ENCODE assay signal across 9 cellular contexts in genomic region chr6:127366281-127367022, GRCh38. TPM values are rescaled to one million over a fixed set of nuclear protein-coding genes. Genes with fewer than 3 reads are reported as not detected.
A peak's percentile ranks its signal among the peaks of the same experiment; 100 is the strongest.
DNase-seq lines count a peak whose midpoint lies in the region; ATAC-seq, FAIRE-seq and TF ChIP-seq lines count a peak whose summit lies in the region.
"Had no signal": no experiment of that assay in that cellular context is flagged by ENCODE, and none has a peak within 500 bp of the region (broad histone marks: within the 10 kb centered on the region; RNA-seq: fewer than 3 reads in every experiment).

No MANE protein-coding gene starts in this region.

- TF ChIP-seq POLR2A in testis (IDR thresholded peaks at IDR 0.05) = no peak

- H3K36me3 ChIP-seq in testis (ENCODE audit: low read depth, missing control alignments) = no peaks in the 10 kb centered on the region

- no peaks in the 10 kb centered on the region for H3K9me3 ChIP-seq in testis

- H3K9me3 Mint-ChIP-seq in osteocyte (ENCODE audit: unreplicated experiment) = peaks cover 29% of the 10 kb centered on the region

- WGBS in testis, 2 donors = 44 to 50% methylated on average over 5 of the region's 5 CpGs

- intact Hi-C loops in testis (cut with DNase I; ENCODE audit: low total_unique reads) = no loop called here

- TF ChIP-seq CTCF in epithelial cell of proximal tubule (conservative IDR thresholded peaks at IDR 0.05; ENCODE audit: low read depth, low read length) (no peak), osteocyte (IDR thresholded peaks at IDR 0.05) (no peak), D721Med (IDR thresholded peaks at IDR 0.05; ENCODE audit: insufficient read depth, missing control alignments) (no peak), testis (IDR thresholded peaks at IDR 0.05) (no peak)

- peak overlapping the region; percentile 27 for H3K4me3 Mint-ChIP-seq in osteocyte (ENCODE audit: unreplicated experiment)

- no peak for ATAC-seq in GM18873 (IDR thresholded peaks at IDR 0.05; ENCODE audit: low FRiP score, unreplicated experiment)
- no peak for ATAC-seq in HG03097 (IDR thresholded peaks at IDR 0.05; ENCODE audit: low FRiP score, unreplicated experiment)

- H3K27ac Mint-ChIP-seq in osteocyte (ENCODE audit: unreplicated experiment) = peak overlapping the region; percentile 94

- DNase-seq in ELF-1 (ENCODE audit: low read depth, low spot score) = peak; percentile 16
- peak; percentile 48 for DNase-seq in NCI-H146 (lab: John Stamatoyannopoulos, UW)
- DNase-seq in epithelial cell of proximal tubule (ENCODE audit: low read depth) = peak; percentile 97
- no peak for DNase-seq in osteocyte (ENCODE audit: extremely low spot score, unreplicated experiment)
- DNase-seq in D721Med (ENCODE audit: insufficient read length, low spot score) = no peak
- DNase-seq in testis = no peak
- DNase-seq: kidney had no signal

- peaks cover 8% of the 10 kb centered on the region for H3K36me3 Mint-ChIP-seq in osteocyte (ENCODE audit: unreplicated experiment)

- FAIRE-seq in D721Med (lab: Jason Lieb, UNC) = no peak
- FAIRE-seq: kidney had no signal

- H3K27ac ChIP-seq in testis = no peak overlapping the region

- H3K27me3 ChIP-seq in testis = no peaks in the 10 kb centered on the region

- H3K4me1 Mint-ChIP-seq in osteocyte (ENCODE audit: unreplicated experiment) = peaks cover 13% of the 10 kb centered on the region

- no peaks in the 10 kb centered on the region for H3K27me3 Mint-ChIP-seq in osteocyte (ENCODE audit: unreplicated experiment)

- H3K4me3 ChIP-seq in epithelial cell of proximal tubule (ENCODE audit: low read depth, low read length) = no peak overlapping the region
- no peak overlapping the region for H3K4me3 ChIP-seq in testis

- H3K4me1 ChIP-seq in testis = no peaks in the 10 kb centered on the region

RNA-seq across cellular contexts. Expression of gene ECHDC1, which starts 23.0 kb away (rescaled TPM):
- total RNA-seq in epithelial cell of proximal tubule (47.9 and 96.9 TPM in 2 replicates), osteocyte (45.0 and 47.2 TPM in 2 replicates), testis (10 to 100 TPM; 34.9 to 37.6 TPM)
- 30.9 TPM for polyA plus RNA-seq in testis (ENCODE audit: insufficient read depth, low read depth, low replicate concordance)

Comparison
In these comparisons a context has a peak if more than half of its experiments do, and no peak if none do; other contexts are left out.
1. DNase-seq: peak in ELF-1 (single experiment), NCI-H146 (single experiment) and epithelial cell of proximal tubule (single experiment); none in osteocyte (single experiment), D721Med (single experiment) and testis (single experiment).